23 cellular contexts compared by ENCODE assay signal in genomic region chr19:2812414-2813234, GRCh38. TPM values are rescaled to one million over a fixed set of nuclear protein-coding genes. Genes with fewer than 3 reads are reported as not detected.
"Had no signal": no experiment of that assay in that cellular context is flagged by ENCODE, and none has a peak within 500 bp of the region (broad histone marks: within the 10 kb centered on the region; RNA-seq: fewer than 3 reads in every experiment).

No MANE protein-coding gene starts in this region.

- H3K27me3 Mint-ChIP-seq: naive B cell; stimulated activated naive B cell treated with anti-CD40 and anti-IgM and Interleukin-4, amounts not matched to agents 10 μg/mL and 1 μg/mL and 100 μg/mL, for 72 hours had no signal

- FAIRE-seq: colon, frontal cortex, urothelium cell line had no signal

- H3K4me3 ChIP-seq: body of pancreas, left ventricle myocardium inferior, ovary, psoas muscle, spleen, thoracic aorta had no signal

- H3K4me3 Mint-ChIP-seq: activated naive CD4-positive, alpha-beta T cell treated with anti-CD3 and anti-CD28 coated beads for 36 hours; activated T-cell treated with anti-CD3 and anti-CD28 coated beads, Interleukin-2, amount 50 U/mL, for 4 hours; naive B cell; neural crest cell; stimulated activated naive B cell treated with anti-CD40 and anti-IgM and Interleukin-4, amounts not matched to agents 10 μg/mL and 1 μg/mL and 100 μg/mL, for 72 hours; T-helper 1 cell treated with Interleukin-12 subunit alpha and Interleukin-12 subunit beta and Interleukin-4 antibody, amounts not matched to agents 30 μg/mL and 1 μg/mL, for 36 hours had no signal

- H3K27ac ChIP-seq: body of pancreas, left ventricle myocardium inferior, ovary, psoas muscle, spleen, thoracic aorta had no signal

- ATAC-seq: activated CD4-positive, CD25-positive, alpha-beta regulatory T cell treated with anti-CD3 and anti-CD28 coated beads, Interleukin-2, amount 50 U/mL, for 24 hours; activated T-cell treated with anti-CD3 and anti-CD28 coated beads, Interleukin-2, amount 50 U/mL, for 4 hours; body of pancreas; sciatic nerve; stimulated activated naive B cell treated with anti-CD40 and anti-IgM and Interleukin-4, amounts not matched to agents 10 μg/mL and 1 μg/mL and 100 μg/mL, for 72 hours had no signal

- H3K36me3 ChIP-seq: ovary had no signal

- DNase-seq: activated CD4-positive, alpha-beta T cell treated with anti-CD3 and anti-CD28 coated beads, Interleukin-2, amount 50 U/mL, for 1 hour; activated CD8-positive, alpha-beta memory T cell treated with anti-CD3 and anti-CD28 coated beads, Interleukin-2, amount 50 U/mL, for 4 hours; activated naive CD4-positive, alpha-beta T cell treated with anti-CD3 and anti-CD28 coated beads for 36 hours; activated T-cell treated with anti-CD3 and anti-CD28 coated beads, Interleukin-2, amount 50 U/mL, for 4 hours; body of pancreas; erythroblast; kidney glomerular epithelial cell; left ventricle myocardium inferior; naive B cell; ovary; psoas muscle; spleen; stimulated activated CD4-positive, alpha-beta T cell treated with anti-CD3 and anti-CD28 coated beads, Interleukin-4, amount 100 ng/mL, for 4 hours; stimulated activated naive B cell treated with anti-CD40 and anti-IgM and Interleukin-4, amounts not matched to agents 10 μg/mL and 1 μg/mL and 100 μg/mL, for 72 hours had no signal

- H3K9me3 Mint-ChIP-seq: activated naive CD4-positive, alpha-beta T cell treated with anti-CD3 and anti-CD28 coated beads for 36 hours; activated T-cell treated with anti-CD3 and anti-CD28 coated beads, Interleukin-2, amount 50 U/mL, for 4 hours; neural crest cell; T-helper 1 cell treated with Interleukin-12 subunit alpha and Interleukin-12 subunit beta and Interleukin-4 antibody, amounts not matched to agents 30 μg/mL and 1 μg/mL, for 36 hours had no signal

- H3K27me3 ChIP-seq: body of pancreas, ovary, spleen had no signal

- H3K4me1 ChIP-seq: body of pancreas, left ventricle myocardium inferior, psoas muscle, spleen had no signal

- H3K27ac Mint-ChIP-seq: activated naive CD4-positive, alpha-beta T cell treated with anti-CD3 and anti-CD28 coated beads for 36 hours; naive B cell; stimulated activated naive B cell treated with anti-CD40 and anti-IgM and Interleukin-4, amounts not matched to agents 10 μg/mL and 1 μg/mL and 100 μg/mL, for 72 hours; T-helper 1 cell treated with Interleukin-12 subunit alpha and Interleukin-12 subunit beta and Interleukin-4 antibody, amounts not matched to agents 30 μg/mL and 1 μg/mL, for 36 hours had no signal

- H3K9me3 ChIP-seq: body of pancreas, left ventricle myocardium inferior, ovary, psoas muscle, spleen, thoracic aorta had no signal

RNA-seq across cellular contexts. Expression of gene ZNF556, which starts 54.5 kb away (rescaled TPM):
- total RNA-seq: activated naive CD4-positive, alpha-beta T cell treated with anti-CD3 and anti-CD28 coated beads for 36 hours; activated T-cell treated with anti-CD3 and anti-CD28 coated beads, Interleukin-2, amount 50 U/mL, for 4 hours; body of pancreas; left ventricle myocardium inferior; mononuclear cell had no signal
